ENCODE assay signal across 11 cellular contexts in the genomic region with DNA sequence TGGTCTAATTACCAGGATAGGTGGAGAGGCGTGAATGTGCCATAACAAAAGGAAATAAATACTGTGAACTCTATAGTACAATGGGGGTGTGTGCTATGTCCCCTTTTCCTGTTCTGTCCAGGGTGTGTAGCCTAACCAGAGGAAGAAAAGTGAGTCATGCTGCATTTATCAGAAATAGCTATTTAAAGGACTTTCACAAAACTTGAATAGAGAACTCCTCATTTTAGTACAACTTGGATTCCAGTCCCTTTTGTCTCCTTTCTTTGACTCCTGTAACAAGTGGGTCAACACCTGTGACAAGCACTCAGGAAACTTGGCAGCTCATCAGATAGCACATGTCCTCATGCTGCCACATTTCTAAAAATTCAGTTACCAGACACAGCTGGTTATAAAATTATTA.
DNase-seq lines count a peak whose midpoint lies in the region; ATAC-seq and TF ChIP-seq lines count a peak whose summit lies in the region.
"Had no signal": no experiment of that assay in that cellular context is flagged by ENCODE, and none has a peak within 500 bp of the region (broad histone marks: within the 10 kb centered on the region; RNA-seq: fewer than 3 reads in every experiment).

No MANE protein-coding gene starts in this region.

- H3K4ac ChIP-seq in mesenchymal stem cell (ENCODE audit: low read depth in 1 of 2, low read length in 2 of 2) = no peak overlapping the region

- H3K27me3 ChIP-seq in mammary epithelial cell (ENCODE audit: insufficient read depth, low read length) (no peaks in the 10 kb centered on the region), mesenchymal stem cell (ENCODE audit: control insufficient read depth in 1 of 2, insufficient read depth in 1 of 2, low read length in 2 of 2) (no peaks in the 10 kb centered on the region)

- DNase-seq in ELR (ENCODE audit: low read depth) = peak; percentile 63
- DNase-seq in LHCN-M2 (ENCODE audit: low read depth) = peak; percentile 94
- DNase-seq in mammary epithelial cell = peak; percentile 7
- peak; percentile 31 for DNase-seq in mesenchymal stem cell
- DNase-seq in stimulated activated CD4-positive, alpha-beta T cell treated with anti-CD3 and anti-CD28 coated beads, Interleukin-12 subunit alpha, Interleukin-12 subunit beta, amount 100 ng/mL, for 4 hours = no peak
- DNase-seq in HEK293T (ENCODE audit: extremely low spot score) = no peak
- DNase-seq in anterior cingulate cortex (lab: John Stamatoyannopoulos, UW) = no peak
- DNase-seq: activated T-cell treated with anti-CD3 and anti-CD28 coated beads, Interleukin-2, amount 50 U/mL, for 48 hours; NCI-H1417 treated with DMSO at 0.1 percent for 48 hours; stimulated activated naive CD4-positive, alpha-beta T cell had no signal

- intact Hi-C loops in mammary epithelial cell (cut with micrococcal nuclease) = no loop called here

- no peak overlapping the region for H3K4me3 ChIP-seq in mammary epithelial cell (replicated peaks in 1 of 3; ENCODE audit: insufficient read depth in 1 of 3, low read depth in 2 of 3, low read length in 3 of 3)
- H3K4me3 ChIP-seq in mesenchymal stem cell (ENCODE audit: insufficient read depth in 1 of 2, low read depth in 1 of 2, low read length in 2 of 2) = no peak overlapping the region

- H2BK5ac ChIP-seq in mesenchymal stem cell (ENCODE audit: low read depth, low read length, poor library complexity, severe bottlenecking) = no peak overlapping the region

- no peak overlapping the region for H3K18ac ChIP-seq in mesenchymal stem cell (ENCODE audit: low read depth in 1 of 2, low read length in 2 of 2)

- in situ Hi-C loops in mammary epithelial cell (cut with MboI; ENCODE audit: low sequenced_read_pairs in 2 of 2) = no loop called here

- H3K79me1 ChIP-seq in mesenchymal stem cell (replicated peaks; ENCODE audit: low read length, poor library complexity, severe bottlenecking) = no peaks in the 10 kb centered on the region

- H3K79me2 ChIP-seq in mammary epithelial cell (ENCODE audit: insufficient read depth, low read length) = no peaks in the 10 kb centered on the region

- ATAC-seq in GM18519 (IDR thresholded peaks at IDR 0.05; ENCODE audit: low FRiP score, unreplicated experiment) = no peak

- no peaks in the 10 kb centered on the region for H4K20me1 ChIP-seq in mammary epithelial cell (ENCODE audit: insufficient read depth, low read length)

- 100% methylated on average over 1 of the region's 1 CpG for WGBS in mammary epithelial cell (ENCODE audit: low coverage, missing lambda C conversion rate)
- WGBS in mesenchymal stem cell = 81% methylated on average over 1 of the region's 1 CpG

- no peak overlapping the region for H3K9ac ChIP-seq in mammary epithelial cell (ENCODE audit: insufficient read depth, low read length)
- H3K9ac ChIP-seq in mesenchymal stem cell (ENCODE audit: low read length) = peak overlapping the region; percentile 10

- H2BK15ac ChIP-seq in mesenchymal stem cell (ENCODE audit: low read depth, poor library complexity, severe bottlenecking) = no peak overlapping the region

- H3K23ac ChIP-seq in mesenchymal stem cell (ENCODE audit: low read length in 2 of 2) = no peak overlapping the region

- no peak overlapping the region for H2AK5ac ChIP-seq in mesenchymal stem cell (ENCODE audit: low read length, severe bottlenecking)

- no peak overlapping the region for H3K27ac ChIP-seq in mammary epithelial cell (ENCODE audit: insufficient read depth, low read depth, low read length)
- H3K27ac ChIP-seq in mesenchymal stem cell (ENCODE audit: low read length, poor library complexity, severe bottlenecking) = no peak overlapping the region

- H2BK12ac ChIP-seq in mesenchymal stem cell (ENCODE audit: low read length in 2 of 2) = no peak overlapping the region

- H3K14ac ChIP-seq in mesenchymal stem cell (ENCODE audit: low read length in 2 of 2) = no peak overlapping the region

- H3K36me3 ChIP-seq in mammary epithelial cell (ENCODE audit: insufficient read depth, low read length) (peaks cover 4% of the 10 kb centered on the region), mesenchymal stem cell (ENCODE audit: control insufficient read depth in 1 of 2, insufficient read depth in 2 of 2, low read depth in 1 of 2, low read length in 2 of 2) (peaks cover 0 to 10% of the 10 kb centered on the region in 2 experiments)

- H2BK120ac ChIP-seq in mesenchymal stem cell (ENCODE audit: low read depth, low read length) = no peak overlapping the region

- H4K91ac ChIP-seq in mesenchymal stem cell (ENCODE audit: low read length) = no peak overlapping the region

- CTCF ChIA-PET in mammary epithelial cell (lab: Charles Lee; ENCODE audit: low non-redundant PET) (no interaction called here), HEK293T (lab: Yijun Ruan, JAX) (no interaction called here)

- dilution Hi-C loops in mammary epithelial cell (cut with HindIII; ENCODE audit: low sequenced_read_pairs) = no loop called here

- H4K8ac ChIP-seq in mesenchymal stem cell (ENCODE audit: low read length) = no peak overlapping the region

- H3K9me3 ChIP-seq in mammary epithelial cell (replicated peaks; ENCODE audit: insufficient read depth, low read length) (peaks cover 5% of the 10 kb centered on the region), mesenchymal stem cell (ENCODE audit: control insufficient read depth, low read length) (peaks cover 19% of the 10 kb centered on the region)

- H3K4me1 ChIP-seq in mammary epithelial cell (ENCODE audit: insufficient read depth, low read length) (peaks cover 6% of the 10 kb centered on the region), mesenchymal stem cell (ENCODE audit: control insufficient read depth, insufficient read depth, low read depth, low read length) (no peaks in the 10 kb centered on the region)

- POLR2A ChIA-PET in HEK293T (lab: Yijun Ruan, JAX) = no interaction called here

- H3K4me2 ChIP-seq in mammary epithelial cell (ENCODE audit: insufficient read depth, low read depth, low read length) (peak overlapping the region; percentile 30), mesenchymal stem cell (ENCODE audit: low read length, poor library complexity, severe bottlenecking) (no peak overlapping the region)

- BruUV-seq in mammary epithelial cell (replicated peaks; lab: Mats Ljungman, UMichigan) = no TSS peak

- TF ChIP-seq CTCF in mammary epithelial cell (conservative IDR thresholded peaks at IDR 0.05 in 1 of 2, IDR thresholded peaks at IDR 0.05 in 1 of 2; ENCODE audit: extremely low read depth in 1 of 2, insufficient read depth in 1 of 2, low read depth in 1 of 2, low read length in 2 of 2) = no peak

- H2AFZ ChIP-seq in mammary epithelial cell (ENCODE audit: low read depth, low read length) (no peak overlapping the region), mesenchymal stem cell (ENCODE audit: low read depth, low read length) (no peak overlapping the region)

TF ChIP-seq in HEK293T, 16 proteins besides CTCF, POLR2A, EP300 and RAD21:
- TF ChIP-seq BHLHE40 (IDR thresholded peaks at IDR 0.05; ENCODE audit: borderline replicate concordance) (no peak), TARDBP (IDR thresholded peaks at IDR 0.05) (no peak), SUZ12 (IDR thresholded peaks at IDR 0.05) (no peak), CTBP1 (IDR thresholded peaks at IDR 0.05; ENCODE audit: borderline replicate concordance) (no peak), FOXA1 (IDR thresholded peaks at IDR 0.05) (no peak), L3MBTL2 (conservative IDR thresholded peaks at IDR 0.05) (no peak), ELF4 (IDR thresholded peaks at IDR 0.05) (no peak), ARNT (IDR thresholded peaks at IDR 0.05) (no peak), HDGF (IDR thresholded peaks at IDR 0.05; ENCODE audit: borderline replicate concordance) (no peak), LEF1 (IDR thresholded peaks at IDR 0.05; ENCODE audit: borderline replicate concordance) (no peak), NFRKB (IDR thresholded peaks at IDR 0.05) (no peak)
- TF ChIP-seq, protein P1, sequence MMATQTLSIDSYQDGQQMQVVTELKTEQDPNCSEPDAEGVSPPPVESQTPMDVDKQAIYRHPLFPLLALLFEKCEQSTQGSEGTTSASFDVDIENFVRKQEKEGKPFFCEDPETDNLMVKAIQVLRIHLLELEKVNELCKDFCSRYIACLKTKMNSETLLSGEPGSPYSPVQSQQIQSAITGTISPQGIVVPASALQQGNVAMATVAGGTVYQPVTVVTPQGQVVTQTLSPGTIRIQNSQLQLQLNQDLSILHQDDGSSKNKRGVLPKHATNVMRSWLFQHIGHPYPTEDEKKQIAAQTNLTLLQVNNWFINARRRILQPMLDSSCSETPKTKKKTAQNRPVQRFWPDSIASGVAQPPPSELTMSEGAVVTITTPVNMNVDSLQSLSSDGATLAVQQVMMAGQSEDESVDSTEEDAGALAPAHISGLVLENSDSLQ (IDR thresholded peaks at IDR 0.05) = no peak

Comparison
In these comparisons a context has a peak if more than half of its experiments do, and no peak if none do; other contexts are left out.
1. DNase-seq: peak in ELR (single experiment), LHCN-M2 (single experiment), mammary epithelial cell (single experiment) and mesenchymal stem cell (single experiment); none in stimulated activated CD4-positive, alpha-beta T cell treated with anti-CD3 and anti-CD28 coated beads, Interleukin-12 subunit alpha, Interleukin-12 subunit beta, amount 100 ng/mL, for 4 hours (single experiment), HEK293T (single experiment) and anterior cingulate cortex (0 of 58).